30 cellular contexts compared by ENCODE assay signal in the genomic region with DNA sequence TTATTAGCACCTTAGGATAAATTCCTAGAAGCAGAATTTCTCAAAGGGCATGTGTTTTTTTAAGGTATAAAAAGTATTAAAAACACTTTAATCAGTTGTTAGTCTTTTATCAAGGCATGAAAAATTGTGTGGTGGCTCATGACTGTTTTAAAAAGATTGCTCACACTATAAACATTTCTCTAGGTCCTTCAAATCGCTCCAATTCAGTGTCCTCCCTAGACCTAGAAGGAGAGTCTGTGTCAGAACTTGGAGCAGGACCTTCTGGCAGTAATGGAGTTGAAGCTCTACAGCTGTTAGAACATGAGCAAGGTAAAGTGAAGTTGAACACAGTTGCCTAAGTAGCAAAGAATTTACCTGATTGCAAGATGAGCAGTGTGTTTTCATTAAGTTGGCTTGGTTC.
"Had no signal": no experiment of that assay in that cellular context is flagged by ENCODE, and none has a peak within 500 bp of the region (broad histone marks: within the 10 kb centered on the region; RNA-seq: fewer than 3 reads in every experiment).

No MANE protein-coding gene starts in this region.

- H3K4me3 ChIP-seq: adrenal gland, body of pancreas, esophagus muscularis mucosa, gastroesophageal sphincter had no signal

- ATAC-seq: activated CD4-positive, alpha-beta T cell treated with anti-CD3 and anti-CD28 coated beads for 36 hours; activated CD8-positive, alpha-beta memory T cell treated with anti-CD3 and anti-CD28 coated beads, Interleukin-2, amount 10 ng/mL, durations not matched to agents 7 days and 5 days; activated CD8-positive, alpha-beta T cell treated with anti-CD3 and anti-CD28 coated beads, Interleukin-2, amount 10 ng/mL, durations not matched to agents 7 days and 5 days; activated naive CD8-positive, alpha-beta T cell treated with anti-CD3 and anti-CD28 coated beads, Interleukin-2, amount 50 U/mL, for 24 hours; body of pancreas; effector memory CD8-positive, alpha-beta T cell; gastroesophageal sphincter; T-helper 17 cell had no signal

- H3K27me3 ChIP-seq: adrenal gland, body of pancreas, esophagus muscularis mucosa, gastroesophageal sphincter had no signal

- H3K9me3 ChIP-seq: adrenal gland, body of pancreas, esophagus muscularis mucosa had no signal

- H3K4me1 ChIP-seq: adrenal gland, body of pancreas, esophagus muscularis mucosa, gastroesophageal sphincter had no signal

- H3K27ac ChIP-seq: adrenal gland, body of pancreas, esophagus muscularis mucosa, gastroesophageal sphincter had no signal

- DNase-seq: activated CD4-positive, alpha-beta memory T cell treated with anti-CD3 and anti-CD28 coated beads for 36 hours; activated CD4-positive, alpha-beta T cell treated with anti-CD3 and anti-CD28 coated beads for 36 hours; activated CD4-positive, alpha-beta T cell treated with anti-CD3 and anti-CD28 coated beads, Interleukin-2, amount 10 ng/mL, durations not matched to agents 24 days and 14 days; activated CD4-positive, CD25-positive, alpha-beta regulatory T cell; activated CD4-positive, CD25-positive, alpha-beta regulatory T cell treated with anti-CD3 and anti-CD28 coated beads, Interleukin-2, amount 50 U/mL, for 72 hours; activated CD8-positive, alpha-beta memory T cell treated with anti-CD3 and anti-CD28 coated beads, Interleukin-2, amount 10 ng/mL, durations not matched to agents 7 days and 5 days; activated CD8-positive, alpha-beta memory T cell treated with anti-CD3 and anti-CD28 coated beads, Interleukin-2, amount 50 U/mL, for 4 hours; activated CD8-positive, alpha-beta T cell treated with anti-CD3 and anti-CD28 coated beads, Interleukin-2, amount 10 ng/mL, durations not matched to agents 7 days and 5 days; activated effector memory CD4-positive, alpha-beta T cell treated with anti-CD3 and anti-CD28 coated beads, Interleukin-2, amount 50 U/mL, for 16 hours; activated naive CD4-positive, alpha-beta T cell treated with anti-CD3 and anti-CD28 coated beads for 36 hours; activated naive CD8-positive, alpha-beta T cell treated with anti-CD3 and anti-CD28 coated beads for 36 hours; activated naive CD8-positive, alpha-beta T cell treated with anti-CD3 and anti-CD28 coated beads, Interleukin-2, amount 50 U/mL, for 24 hours; activated T-cell treated with anti-CD3 and anti-CD28 coated beads, Interleukin-2, amount 50 U/mL, for 1 hour; activated T-cell treated with anti-CD3 and anti-CD28 coated beads, Interleukin-2, amount 50 U/mL, for 48 hours; adrenal gland; anterior cingulate cortex; body of pancreas; caudate nucleus; cortex of kidney; dermis blood vessel endothelial cell; effector CD4-positive, alpha-beta T cell; effector memory CD8-positive, alpha-beta T cell; erythroblast; foreskin melanocyte; T-helper 1 cell; T-helper 17 cell; T1000 had no signal

- FAIRE-seq: colon had no signal
